In the genomic region with DNA sequence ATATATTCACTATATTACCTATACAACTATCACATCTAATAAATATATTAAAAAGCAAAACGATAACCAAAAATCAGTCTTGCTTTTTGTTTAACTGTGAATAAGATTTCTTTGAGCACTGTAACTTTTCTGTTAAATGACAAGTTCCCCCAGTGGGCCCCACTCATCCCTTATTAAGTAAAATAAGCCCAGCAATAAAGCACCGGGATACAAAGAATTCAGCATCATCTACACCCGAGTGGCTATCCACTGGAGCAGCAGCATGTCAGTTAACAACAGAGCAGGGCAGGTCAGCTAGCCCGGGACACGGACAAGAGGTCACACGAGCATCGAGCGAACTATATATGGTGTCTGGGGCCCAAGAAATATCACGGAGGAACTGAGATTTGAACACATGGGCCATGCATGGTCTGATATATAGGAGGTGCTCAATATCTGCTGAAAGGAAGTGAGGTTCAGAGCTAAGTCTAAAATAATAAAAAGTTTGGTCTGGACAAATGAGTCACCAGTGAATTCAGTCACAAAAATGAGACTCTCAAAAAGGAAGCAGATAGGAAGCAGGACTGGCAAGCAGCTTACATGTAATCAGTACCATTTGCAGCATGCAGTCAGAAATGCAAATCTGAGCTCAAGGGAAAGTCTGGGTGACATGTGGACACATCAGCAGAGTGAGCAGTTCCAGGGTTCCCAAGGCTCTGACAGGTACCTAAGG, we compare ENCODE assay signal across 8 cellular contexts. TPM values are rescaled to one million over a fixed set of nuclear protein-coding genes. Genes with fewer than 3 reads are reported as not detected.
DNase-seq lines count a peak whose midpoint lies in the region; ATAC-seq and TF ChIP-seq lines count a peak whose summit lies in the region.

No MANE protein-coding gene starts in this region.

- H3K9ac ChIP-seq in MM.1S (ENCODE audit: low read length), result no peak overlapping the region

- ATAC-seq in GM18511 (IDR thresholded peaks at IDR 0.05; ENCODE audit: unreplicated experiment) (peak; percentile 63), GM21825 (IDR thresholded peaks at IDR 0.05; ENCODE audit: unreplicated experiment) (peak; percentile 58), aorta (ENCODE audit: low FRiP score) (no peak)

- H3K36me3 ChIP-seq in MM.1S (replicated peaks; ENCODE audit: insufficient read depth, low read length) (no peaks in the 10 kb centered on the region), aorta (ENCODE audit: control insufficient read depth in 1 of 2, insufficient read depth in 2 of 2, low read length in 1 of 2) (peaks cover 0 to 2% of the 10 kb centered on the region in 2 donors), HAP-1 (replicated peaks) (peaks cover 5% of the 10 kb centered on the region)

- H3F3A ChIP-seq in MM.1S (ENCODE audit: insufficient read depth, low read length), result peaks cover 10% of the 10 kb centered on the region

- H4K20me1 ChIP-seq in MM.1S (ENCODE audit: insufficient read depth, low read length), result 0 out of 2 replicates have a peak, but pooled peaks cover 3% of the 10 kb centered on the region

- TF ChIP-seq CTCF in MM.1S (IDR thresholded peaks at IDR 0.05; ENCODE audit: low read length), result no peak

- no peak overlapping the region for H2AFZ ChIP-seq in MM.1S (ENCODE audit: low read length)

- H3K4me1 ChIP-seq in MM.1S (ENCODE audit: low read length) (peaks cover 20% of the 10 kb centered on the region), aorta (ENCODE audit: control insufficient read depth in 1 of 2, insufficient read depth in 2 of 2, low read length in 2 of 2) (peaks cover 3% of the 10 kb centered on the region in 2 donors), HAP-1 (peaks cover 2% of the 10 kb centered on the region)

- intact Hi-C loops in aorta (cut with DNase I), result no loop called here

- H3K9me2 ChIP-seq in MM.1S (replicated peaks; ENCODE audit: insufficient read depth, low read length), result no peaks in the 10 kb centered on the region

- WGBS in aorta, 2 donors, result 38 to 46% methylated on average over 9 of the region's 9 CpGs

- H3K9me3 ChIP-seq in MM.1S (replicated peaks; ENCODE audit: insufficient read depth, low read length) (no peaks in the 10 kb centered on the region), aorta (ENCODE audit: control insufficient read depth, low read length) (no peaks in the 10 kb centered on the region), HAP-1 (no peaks in the 10 kb centered on the region)

- H3K27me3 ChIP-seq in MM.1S (replicated peaks; ENCODE audit: insufficient read depth, low read length), result no peaks in the 10 kb centered on the region
- H3K27me3 ChIP-seq in aorta (ENCODE audit: control insufficient read depth in 1 of 2, insufficient read depth in 2 of 2, low read length in 1 of 2), result no peaks in the 10 kb centered on the region
- no peaks in the 10 kb centered on the region for H3K27me3 ChIP-seq in HAP-1 (ENCODE audit: low read depth)

- peak; percentile 69 for DNase-seq in MM.1S
- DNase-seq in fibroblast of peridontal ligament (ENCODE audit: extremely low read depth), result peak; percentile 72
- no peak for DNase-seq in aorta
- DNase-seq in NCI-H526 treated with DMSO at 0.1 percent for 48 hours (lab: John Stamatoyannopoulos, UW), result no peak
- no peak for DNase-seq in HAP-1 (ENCODE audit: low spot score in 2 of 2)
- no peak for DNase-seq in stimulated activated naive CD4-positive, alpha-beta T cell treated with Interleukin-2 at 50 U/mL for 16 hours (lab: John Stamatoyannopoulos, UW)

- H3K27ac ChIP-seq in MM.1S (ENCODE audit: low read length) (peak overlapping the region; percentile 18; the same call in 1 of the 2 replicates), aorta (ENCODE audit: low read depth in 1 of 2, low read length in 2 of 2) (peak overlapping the region in 1 of 2 donors; percentile 65)

- H3K4me3 ChIP-seq in MM.1S (ENCODE audit: low read length), result no peak overlapping the region
- no peak overlapping the region for H3K4me3 ChIP-seq in aorta (ENCODE audit: low read length in 2 of 2)
- H3K4me3 ChIP-seq in HAP-1, result no peak overlapping the region

- H3K4me2 ChIP-seq in MM.1S (ENCODE audit: low read depth, low read length), result peak overlapping the region; percentile 47; the same call in 1 of the 2 replicates

- in situ Hi-C loops in HAP-1 (cut with MboI; ENCODE audit: low sequenced_read_pairs), result no loop called here

- H3K79me2 ChIP-seq in MM.1S (ENCODE audit: low read length), result peaks cover 40% of the 10 kb centered on the region

RNA-seq across cellular contexts. Expression of gene ERCC6, which starts 4.1 kb away (rescaled TPM):
- 10 to 100 TPM; 36.2 to 48.4 TPM for total RNA-seq in aorta
- 10 to 100 TPM in 1 of 2 donors, 1 to 10 TPM in 1; 8.5 to 16.0 TPM for polyA plus RNA-seq in aorta

Comparison
In these comparisons a context has a peak if more than half of its experiments do, and no peak if none do; other contexts are left out.
1. DNase-seq: peak in MM.1S (single experiment) and fibroblast of peridontal ligament (single experiment); none in aorta (0 of 2), NCI-H526 treated with DMSO at 0.1 percent for 48 hours (single experiment), HAP-1 (0 of 2) and stimulated activated naive CD4-positive, alpha-beta T cell treated with Interleukin-2 at 50 U/mL for 16 hours (single experiment).